Comparison of ENCODE assay signal across 21 cellular contexts in genomic region chr13:52838433-52839107, GRCh38. TPM values are rescaled to one million over a fixed set of nuclear protein-coding genes. Genes with fewer than 3 reads are reported as not detected.
"Had no signal": no experiment of that assay in that cellular context is flagged by ENCODE, and none has a peak within 500 bp of the region (broad histone marks: within the 10 kb centered on the region; RNA-seq: fewer than 3 reads in every experiment).

No MANE protein-coding gene starts in this region.

- H3K4me3 ChIP-seq: body of pancreas, cardiac muscle cell, heart right ventricle, left lung, lung, spleen, tibial artery had no signal

- H3K27ac ChIP-seq: body of pancreas, cardiac muscle cell, heart right ventricle, left lung, spleen, tibial artery had no signal

- H3K9me3 ChIP-seq: body of pancreas, heart right ventricle, left lung, spleen, tibial artery had no signal

- ATAC-seq: body of pancreas; heart right ventricle; left lung; naive thymus-derived CD4-positive, alpha-beta T cell; stimulated activated naive CD8-positive, alpha-beta T cell treated with anti-CD3 and anti-CD28 coated beads, Interleukin-15, Interleukin-2, amounts not matched to agents 100 U/mL and 50 U/mL, for 24 hours had no signal

- H3K36me3 ChIP-seq: cardiac muscle cell, heart right ventricle, left lung, spleen, tibial artery had no signal

- DNase-seq: activated gamma-delta T cell treated with Interleukin-2 at 50 U/mL for 16 hours; activated T-cell treated with anti-CD3 and anti-CD28 coated beads, Interleukin-2, amount 50 U/mL, for 1 hour; anterior cingulate cortex; body of pancreas; cortex of kidney; foreskin fibroblast; heart right ventricle; kidney glomerular epithelial cell; left lung; naive thymus-derived CD4-positive, alpha-beta T cell; retina; spleen; stimulated activated CD4-positive, alpha-beta T cell treated with anti-CD3 and anti-CD28 coated beads, Interleukin-4, amount 100 ng/mL, for 1 hour; stimulated activated naive CD8-positive, alpha-beta T cell treated with anti-CD3 and anti-CD28 coated beads, Interleukin-15, Interleukin-2, amounts not matched to agents 100 U/mL and 50 U/mL, for 24 hours; tibial artery had no signal

RNA-seq across cellular contexts. Expression of gene PCDH8, which starts 9.9 kb away (rescaled TPM):
- total RNA-seq: body of pancreas; fibroblast of lung; heart right ventricle; left lung; naive thymus-derived CD4-positive, alpha-beta T cell; osteocyte; spleen; subcutaneous adipose tissue; ureter had no signal
